Comparison of ENCODE assay signal across 11 cellular contexts in the genomic region with DNA sequence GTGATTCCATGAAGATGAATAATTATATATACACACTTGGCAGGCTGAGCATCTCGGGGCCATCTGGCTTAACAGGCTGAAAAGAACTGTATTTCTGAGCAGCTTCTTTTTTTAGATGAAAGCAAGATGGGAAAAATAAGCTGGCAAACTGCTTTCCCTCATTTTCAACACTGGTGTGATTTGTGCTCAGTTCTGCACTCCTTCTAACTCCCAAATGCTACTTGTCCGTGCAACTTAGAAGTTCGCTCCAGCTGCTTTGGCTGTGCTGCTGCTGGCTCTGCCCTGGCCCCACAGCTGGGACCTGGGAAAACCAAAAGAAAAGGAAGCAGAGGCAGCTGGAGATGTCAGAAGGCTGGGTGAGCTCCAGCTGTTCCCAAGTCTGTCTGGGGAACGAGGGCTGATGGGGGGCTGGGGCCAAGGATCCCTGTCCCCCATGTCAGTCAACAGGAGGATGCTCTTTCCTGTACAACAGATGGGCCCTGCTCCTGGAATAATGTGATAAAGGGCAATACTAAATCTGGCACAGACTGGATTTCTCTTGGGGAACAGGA. TPM values are rescaled to one million over a fixed set of nuclear protein-coding genes. Genes with fewer than 3 reads are reported as not detected.
A peak's percentile ranks its signal among the peaks of the same experiment; 100 is the strongest.
DNase-seq lines count a peak whose midpoint lies in the region; ATAC-seq and TF ChIP-seq lines count a peak whose summit lies in the region.
"Had no signal": no experiment of that assay in that cellular context is flagged by ENCODE, and none has a peak within 500 bp of the region (broad histone marks: within the 10 kb centered on the region; RNA-seq: fewer than 3 reads in every experiment).

No MANE protein-coding gene starts in this region.

- no peaks in the 10 kb centered on the region for H3K36me3 Mint-ChIP-seq in activated CD4-positive, alpha-beta T cell treated with anti-CD3 and anti-CD28 coated beads for 36 hours (ENCODE audit: low read depth)
- no peaks in the 10 kb centered on the region for H3K36me3 Mint-ChIP-seq in activated T-helper 17 cell treated with anti-CD3 and anti-CD28 coated beads, Interleukin-2, amount 50 U/mL, for 72 hours (ENCODE audit: low read depth)

- TF ChIP-seq POLR2A in suprapubic skin (IDR thresholded peaks at IDR 0.05): no peak

- WGBS in right cardiac atrium: 49% methylated on average over 4 of the region's 4 CpGs
- 32% methylated on average over 4 of the region's 4 CpGs for WGBS in suprapubic skin

- TF ChIP-seq CTCF in astrocyte of the spinal cord (IDR thresholded peaks at IDR 0.05; ENCODE audit: low read depth, low read length): no peak
- TF ChIP-seq CTCF in suprapubic skin (IDR thresholded peaks at IDR 0.05): no peak

- intact Hi-C loops in right cardiac atrium (cut with DNase I): no loop called here
- intact Hi-C loops in activated CD4-positive, alpha-beta T cell treated with anti-CD3 and anti-CD28 coated beads for 36 hours (cut with DNase I, micrococcal nuclease): no loop called here

- H3K4me3 ChIP-seq in astrocyte of the spinal cord (ENCODE audit: low read depth, low read length): no peak overlapping the region
- no peak overlapping the region for H3K4me3 ChIP-seq in right cardiac atrium (ENCODE audit: low read length)
- no peak overlapping the region for H3K4me3 ChIP-seq in suprapubic skin

- H3K9me3 Mint-ChIP-seq in activated CD4-positive, alpha-beta T cell treated with anti-CD3 and anti-CD28 coated beads for 36 hours (ENCODE audit: low read depth): no peaks in the 10 kb centered on the region
- no peaks in the 10 kb centered on the region for H3K9me3 Mint-ChIP-seq in activated T-helper 17 cell treated with anti-CD3 and anti-CD28 coated beads, Interleukin-2, amount 50 U/mL, for 72 hours
- H3K9me3 Mint-ChIP-seq: activated CD4-positive, alpha-beta memory T cell treated with anti-CD3 and anti-CD28 coated beads for 36 hours; central memory CD8-positive, alpha-beta T cell had no signal

- H3K4me1 ChIP-seq in right cardiac atrium (ENCODE audit: control insufficient read depth, insufficient read depth, low read length): no peaks in the 10 kb centered on the region
- no peaks in the 10 kb centered on the region for H3K4me1 ChIP-seq in suprapubic skin

- CTCF ChIA-PET in activated CD4-positive, alpha-beta T cell treated with anti-CD3 and anti-CD28 coated beads for 36 hours (lab: Charles Lee): no interaction called here

- DNase-seq in LHCN-M2 (ENCODE audit: low read depth) (peak; percentile 33), astrocyte of the spinal cord (ENCODE audit: low read depth, low spot score) (peak; percentile 5), right cardiac atrium (peak; percentile 23 to 77 (median 67)), suprapubic skin (ENCODE audit: low spot score in 2 of 2) (no peak)
- DNase-seq in activated CD4-positive, alpha-beta T cell treated with anti-CD3 and anti-CD28 coated beads for 36 hours: no peak
- DNase-seq: activated CD4-positive, alpha-beta memory T cell treated with anti-CD3 and anti-CD28 coated beads for 36 hours; activated effector memory CD4-positive, alpha-beta T cell treated with anti-CD3 and anti-CD28 coated beads, Interleukin-2, amount 50 U/mL, for 16 hours; T-helper 9 cell had no signal

- H3K4me1 Mint-ChIP-seq in activated CD4-positive, alpha-beta T cell treated with anti-CD3 and anti-CD28 coated beads for 36 hours: peaks cover 4% of the 10 kb centered on the region
- H3K4me1 Mint-ChIP-seq in activated T-helper 17 cell treated with anti-CD3 and anti-CD28 coated beads, Interleukin-2, amount 50 U/mL, for 72 hours: no peaks in the 10 kb centered on the region

- no peak overlapping the region for H3K4me3 Mint-ChIP-seq in activated CD4-positive, alpha-beta T cell treated with anti-CD3 and anti-CD28 coated beads for 36 hours
- no peak overlapping the region for H3K4me3 Mint-ChIP-seq in activated T-helper 17 cell treated with anti-CD3 and anti-CD28 coated beads, Interleukin-2, amount 50 U/mL, for 72 hours
- H3K4me3 Mint-ChIP-seq: activated CD4-positive, alpha-beta memory T cell treated with anti-CD3 and anti-CD28 coated beads for 36 hours; central memory CD8-positive, alpha-beta T cell had no signal

- no peaks in the 10 kb centered on the region for H3K36me3 ChIP-seq in suprapubic skin

- POLR2A ChIA-PET in activated CD4-positive, alpha-beta T cell treated with anti-CD3 and anti-CD28 coated beads for 36 hours (lab: Charles Lee): no interaction called here

- H3K27me3 ChIP-seq in right cardiac atrium (ENCODE audit: control insufficient read depth, insufficient read depth): no peaks in the 10 kb centered on the region
- no peaks in the 10 kb centered on the region for H3K27me3 ChIP-seq in suprapubic skin

- TF ChIP-seq EP300 in suprapubic skin (IDR thresholded peaks at IDR 0.05): no peak

- no peak for ATAC-seq in right cardiac atrium
- no peak for ATAC-seq in activated CD4-positive, alpha-beta T cell treated with anti-CD3 and anti-CD28 coated beads for 36 hours
- no peak for ATAC-seq in activated T-helper 17 cell treated with anti-CD3 and anti-CD28 coated beads, Interleukin-2, amount 50 U/mL, for 72 hours (replicated peaks)

- in situ Hi-C loops in astrocyte of the spinal cord (cut with HindIII; ENCODE audit: low sequenced_read_pairs): no loop called here

- H3K27ac Mint-ChIP-seq in activated CD4-positive, alpha-beta T cell treated with anti-CD3 and anti-CD28 coated beads for 36 hours: no peak overlapping the region
- H3K27ac Mint-ChIP-seq in activated T-helper 17 cell treated with anti-CD3 and anti-CD28 coated beads, Interleukin-2, amount 50 U/mL, for 72 hours: no peak overlapping the region
- H3K27ac Mint-ChIP-seq: activated CD4-positive, alpha-beta memory T cell treated with anti-CD3 and anti-CD28 coated beads for 36 hours had no signal

- no peak overlapping the region for H3K27ac ChIP-seq in right cardiac atrium (ENCODE audit: low read length)
- peak overlapping the region; percentile 29 for H3K27ac ChIP-seq in temporal lobe (ENCODE audit: low read depth, low read length)
- no peak overlapping the region for H3K27ac ChIP-seq in suprapubic skin

- H3K27me3 Mint-ChIP-seq in activated CD4-positive, alpha-beta T cell treated with anti-CD3 and anti-CD28 coated beads for 36 hours: no peaks in the 10 kb centered on the region
- no peaks in the 10 kb centered on the region for H3K27me3 Mint-ChIP-seq in activated T-helper 17 cell treated with anti-CD3 and anti-CD28 coated beads, Interleukin-2, amount 50 U/mL, for 72 hours
- H3K27me3 Mint-ChIP-seq: activated CD4-positive, alpha-beta memory T cell treated with anti-CD3 and anti-CD28 coated beads for 36 hours; central memory CD8-positive, alpha-beta T cell had no signal

- H3K9me3 ChIP-seq in right cardiac atrium (ENCODE audit: control insufficient read depth, low read length) (peaks cover 2% of the 10 kb centered on the region), suprapubic skin (no peaks in the 10 kb centered on the region)

RNA-seq across cellular contexts. Expression of gene PAFAH2, which starts 44.9 kb away (rescaled TPM):
- total RNA-seq in LHCN-M2 (2014; rRNA removed) (13.5 and 16.1 TPM in 2 replicates), right cardiac atrium (1 to 10 TPM; 3.9 to 5.6 (median 4.2) TPM), temporal lobe (2.2 TPM), suprapubic skin (10 to 100 TPM; 16.6 to 31.3 (median 20.0) TPM)
- polyA plus RNA-seq in LHCN-M2 (2012): 6.7 TPM
- polyA plus RNA-seq in right cardiac atrium: 2.0 TPM
- total RNA-seq in activated CD4-positive, alpha-beta T cell treated with anti-CD3 and anti-CD28 coated beads for 36 hours: 1 to 10 TPM; 6.6 to 7.9 TPM
- total RNA-seq in activated T-helper 17 cell treated with anti-CD3 and anti-CD28 coated beads, Interleukin-2, amount 50 U/mL, for 72 hours: 1 to 10 TPM; 8.1 to 8.3 TPM

RNA-seq across cellular contexts. Expression of gene STMN1, which starts 46.7 kb away (rescaled TPM):
- total RNA-seq in LHCN-M2 (2014; rRNA removed) (253 and 288 TPM in 2 replicates), right cardiac atrium (10 to 100 TPM; 10.3 to 20.2 (median 16.0) TPM), temporal lobe (699 TPM), suprapubic skin (10 to 100 TPM; 21.8 to 33.6 (median 28.1) TPM)
- 548 TPM for polyA plus RNA-seq in LHCN-M2 (2012)
- 20.7 TPM for polyA plus RNA-seq in right cardiac atrium
- 100 to 1,000 TPM; 557 to 771 TPM for total RNA-seq in activated CD4-positive, alpha-beta T cell treated with anti-CD3 and anti-CD28 coated beads for 36 hours
- 100 to 1,000 TPM; 376 to 423 TPM for total RNA-seq in activated T-helper 17 cell treated with anti-CD3 and anti-CD28 coated beads, Interleukin-2, amount 50 U/mL, for 72 hours

Comparison
In these comparisons a context has a peak if more than half of its experiments do, and no peak if none do; other contexts are left out.
1. DNase-seq: peak in LHCN-M2 (single experiment), astrocyte of the spinal cord (single experiment) and right cardiac atrium (3 of 3); none in suprapubic skin (0 of 2) and activated CD4-positive, alpha-beta T cell treated with anti-CD3 and anti-CD28 coated beads for 36 hours (single experiment).